Comparison of ENCODE assay signal across 23 cellular contexts in genomic region chr1:245960171-245960570, GRCh38.
DNase-seq lines count a peak whose midpoint lies in the region; TF ChIP-seq lines count a peak whose summit lies in the region.
"Had no signal": no experiment of that assay in that cellular context is flagged by ENCODE, and none has a peak within 500 bp of the region (broad histone marks: within the 10 kb centered on the region; RNA-seq: fewer than 3 reads in every experiment).

No MANE protein-coding gene starts in this region.

- H3K9me3 ChIP-seq in smooth muscle cell (replicated peaks; ENCODE audit: low read depth) (no peaks in the 10 kb centered on the region), sigmoid colon (no peaks in the 10 kb centered on the region)
- H3K9me3 ChIP-seq: BE2C, BLaER1 had no signal

- peak; percentile 44 to 65 for DNase-seq in dermis microvascular lymphatic vessel endothelial cell (ENCODE audit: low read depth in 2 of 2)
- peak; percentile 16 to 72 for DNase-seq in lung microvascular endothelial cell (ENCODE audit: low read depth in 2 of 2)
- DNase-seq in smooth muscle cell (lab: John Stamatoyannopoulos, UW; ENCODE audit: unreplicated experiment), result no peak
- DNase-seq in NCI-H2107 (lab: John Stamatoyannopoulos, UW), result no peak
- DNase-seq in sigmoid colon, result no peak
- no peak for DNase-seq in iPS-NIHi11 (ENCODE audit: low spot score)
- DNase-seq: 8988T; ACHN; BE2C; C1 segment of cervical spinal cord; CD4-positive, alpha-beta memory T cell; CD4-positive, CD25-positive, alpha-beta regulatory T cell; CD8-positive, alpha-beta memory T cell; COR-L47; DMS 273 treated with DMSO at 0.1 percent for 48 hours; DMS153; DMS53; DMS79; DND-41; EL; GDM1 had no signal

- H3K4me3 ChIP-seq in smooth muscle cell (no peak overlapping the region), sigmoid colon (no peak overlapping the region)
- H3K4me3 ChIP-seq: BLaER1, GM12878 had no signal

- intact Hi-C loops in sigmoid colon (cut with DNase I), result no loop called here

- no peak overlapping the region for H3K9ac ChIP-seq in smooth muscle cell (ENCODE audit: low read depth)
- H3K9ac ChIP-seq: BLaER1 had no signal

- H3K4me1 ChIP-seq in smooth muscle cell (ENCODE audit: low read depth), result peaks cover 13% of the 10 kb centered on the region
- H3K4me1 ChIP-seq in sigmoid colon, result no peaks in the 10 kb centered on the region

- no peak overlapping the region for H3K4me2 ChIP-seq in smooth muscle cell
- H3K4me2 ChIP-seq: BLaER1 had no signal

- no peaks in the 10 kb centered on the region for H4K20me1 ChIP-seq in smooth muscle cell (ENCODE audit: low read depth)
- H4K20me1 ChIP-seq: BLaER1 had no signal

- no peak overlapping the region for H2AFZ ChIP-seq in smooth muscle cell (ENCODE audit: low read depth)

- TF ChIP-seq CTCF in smooth muscle cell (IDR thresholded peaks at IDR 0.05; ENCODE audit: borderline replicate concordance, insufficient read depth, poor library complexity, severe bottlenecking) (no peak), sigmoid colon (IDR thresholded peaks at IDR 0.05) (no peak)

- 93% methylated on average over 4 of the region's 4 CpGs for WGBS in smooth muscle cell (ENCODE audit: low lambda C conversion rate)
- 86 to 92% methylated on average over 4 of the region's 4 CpGs for WGBS in sigmoid colon, 2 donors

- no peak for TF ChIP-seq POLR2A in sigmoid colon (IDR thresholded peaks at IDR 0.05)

- H3K27ac ChIP-seq in smooth muscle cell (ENCODE audit: low read depth) (peak overlapping the region; percentile 73), sigmoid colon (no peak overlapping the region)
- H3K27ac ChIP-seq: BLaER1 had no signal

- no peaks in the 10 kb centered on the region for H3K27me3 ChIP-seq in smooth muscle cell (ENCODE audit: low read depth)
- no peaks in the 10 kb centered on the region for H3K27me3 ChIP-seq in sigmoid colon
- H3K27me3 ChIP-seq: BE2C, BLaER1 had no signal

- H3F3A ChIP-seq in smooth muscle cell (ENCODE audit: low read depth), result peaks cover 24% of the 10 kb centered on the region

- TF ChIP-seq EP300 in sigmoid colon (IDR thresholded peaks at IDR 0.05), result no peak

- peaks cover 52% of the 10 kb centered on the region for H3K79me2 ChIP-seq in smooth muscle cell (ENCODE audit: low read depth)

- no peaks in the 10 kb centered on the region for H3K36me3 ChIP-seq in smooth muscle cell (ENCODE audit: low read depth)
- H3K36me3 ChIP-seq in sigmoid colon, result no peaks in the 10 kb centered on the region
- H3K36me3 ChIP-seq: BLaER1 had no signal

Comparison
In these comparisons a context has a peak if more than half of its experiments do, and no peak if none do; other contexts are left out.
1. DNase-seq: peak in dermis microvascular lymphatic vessel endothelial cell (2 of 2) and lung microvascular endothelial cell (2 of 2); none in smooth muscle cell (single experiment), NCI-H2107 (single experiment), sigmoid colon (single experiment) and iPS-NIHi11 (single experiment).